ENCODE assay signal across 17 cellular contexts in genomic region chr13:55410398-55411330, GRCh38.
"Had no signal": no experiment of that assay in that cellular context is flagged by ENCODE, and none has a peak within 500 bp of the region (broad histone marks: within the 10 kb centered on the region; RNA-seq: fewer than 3 reads in every experiment).

No MANE protein-coding gene starts in this region.

- H3K4me1 Mint-ChIP-seq: activated CD4-positive, alpha-beta T cell treated with anti-CD3 and anti-CD28 coated beads, Interleukin-2, amount 10 ng/mL, durations not matched to agents 7 days and 5 days; memory B cell; naive thymus-derived CD8-positive, alpha-beta T cell; stimulated activated naive CD8-positive, alpha-beta T cell treated with anti-CD3 and anti-CD28 coated beads, Interleukin-15, amount 100 ng/mL, for 72 hours; T-helper 17 cell had no signal

- H3K9me3 Mint-ChIP-seq: type B pancreatic cell had no signal

- DNase-seq: activated CD4-positive, alpha-beta T cell treated with anti-CD3 and anti-CD28 coated beads, Interleukin-2, amount 10 ng/mL, durations not matched to agents 7 days and 5 days; activated CD4-positive, CD25-positive, alpha-beta regulatory T cell; activated CD8-positive, alpha-beta memory T cell treated with anti-CD3 and anti-CD28 coated beads, Interleukin-2, amount 50 U/mL, for 48 hours; activated gamma-delta T cell; activated T-cell treated with anti-CD3 and anti-CD28 coated beads, Interleukin-2, amount 50 U/mL, for 72 hours; caudate nucleus; foreskin fibroblast; glutamatergic neuron; hypothalamus; kidney glomerular epithelial cell; left ventricle myocardium superior; naive thymus-derived CD8-positive, alpha-beta T cell; stimulated activated naive CD8-positive, alpha-beta T cell treated with anti-CD3 and anti-CD28 coated beads, Interleukin-15, amount 100 ng/mL, for 72 hours; T-helper 17 cell had no signal

- H3K36me3 Mint-ChIP-seq: activated naive CD4-positive, alpha-beta T cell treated with anti-CD3 and anti-CD28 coated beads, Interleukin-2, amount 50 U/mL, for 72 hours; memory B cell; naive thymus-derived CD8-positive, alpha-beta T cell; type B pancreatic cell had no signal

- H3K4me3 Mint-ChIP-seq: activated CD4-positive, alpha-beta T cell treated with anti-CD3 and anti-CD28 coated beads, Interleukin-2, amount 10 ng/mL, durations not matched to agents 7 days and 5 days; activated T-cell treated with anti-CD3 and anti-CD28 coated beads, Interleukin-2, amount 50 U/mL, for 72 hours; memory B cell; naive thymus-derived CD8-positive, alpha-beta T cell; stimulated activated naive CD8-positive, alpha-beta T cell treated with anti-CD3 and anti-CD28 coated beads, Interleukin-15, amount 100 ng/mL, for 72 hours; T-helper 17 cell; type B pancreatic cell had no signal

- H3K27me3 Mint-ChIP-seq: activated CD4-positive, alpha-beta T cell treated with anti-CD3 and anti-CD28 coated beads, Interleukin-2, amount 10 ng/mL, durations not matched to agents 7 days and 5 days; memory B cell; naive thymus-derived CD8-positive, alpha-beta T cell; stimulated activated naive CD8-positive, alpha-beta T cell treated with anti-CD3 and anti-CD28 coated beads, Interleukin-15, amount 100 ng/mL, for 72 hours; T-helper 17 cell; type B pancreatic cell had no signal

- H3K27ac Mint-ChIP-seq: activated CD4-positive, alpha-beta T cell treated with anti-CD3 and anti-CD28 coated beads, Interleukin-2, amount 10 ng/mL, durations not matched to agents 7 days and 5 days; activated naive CD4-positive, alpha-beta T cell treated with anti-CD3 and anti-CD28 coated beads, Interleukin-2, amount 50 U/mL, for 72 hours; activated T-cell treated with anti-CD3 and anti-CD28 coated beads, Interleukin-2, amount 50 U/mL, for 72 hours; memory B cell; naive thymus-derived CD8-positive, alpha-beta T cell; stimulated activated naive CD8-positive, alpha-beta T cell treated with anti-CD3 and anti-CD28 coated beads, Interleukin-15, amount 100 ng/mL, for 72 hours; T-helper 17 cell; type B pancreatic cell had no signal
